33 cellular contexts compared by ENCODE assay signal in the genomic region with DNA sequence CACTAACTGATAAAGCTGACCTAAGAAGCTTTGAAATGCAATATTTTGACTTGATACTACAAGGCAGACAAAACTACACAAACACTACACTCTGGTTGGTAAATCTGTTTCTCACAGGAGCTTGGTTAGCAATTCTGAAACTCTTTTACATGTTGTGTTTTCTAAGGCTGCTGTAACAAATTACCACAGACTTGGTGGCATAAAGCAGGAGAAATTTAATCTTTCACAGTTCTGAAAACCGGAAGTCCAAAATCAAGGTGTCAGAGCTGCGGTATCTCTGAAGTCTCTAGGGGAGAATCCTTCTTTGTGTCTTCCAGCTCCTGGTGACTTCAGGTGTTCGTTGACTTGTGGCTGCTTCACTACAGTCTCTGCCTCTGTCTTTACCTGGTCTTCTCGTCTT.
"Had no signal": no experiment of that assay in that cellular context is flagged by ENCODE, and none has a peak within 500 bp of the region (broad histone marks: within the 10 kb centered on the region; RNA-seq: fewer than 3 reads in every experiment).

No MANE protein-coding gene starts in this region.

- H3K4me2 ChIP-seq: SK-N-SH had no signal

- H3K4me1 ChIP-seq: Peyer's patch, SJSA1 had no signal

- H3K36me3 ChIP-seq: MG63, Peyer's patch, SJSA1 had no signal

- H3K27me3 ChIP-seq: MG63, Peyer's patch, SJSA1 had no signal

- DNase-seq: Kasumi-1, NCI-H1048, NCI-H1092 treated with DMSO at 0.1 percent for 48 hours, NCI-H1105 treated with DMSO at 0.1 percent for 48 hours, NCI-H1417, NCI-H1436, NCI-H146, NCI-H1694, NCI-H187, NCI-H1930, NCI-H2029 treated with DMSO at 0.1 percent for 48 hours, NCI-H2081 treated with DMSO at 0.1 percent for 48 hours, NCI-H2107, NCI-H2171, NCI-H226, NCI-H446 treated with DMSO at 0.1 percent for 48 hours, NCI-H510A, NCI-H524, NCI-H526, NCI-H69, NCI-H748 treated with DMSO at 0.1 percent for 48 hours, NCI-H82, OCI-M1, PC-3, Peyer's patch, Right ventricle myocardium superior, RPMI8226, SHP77 treated with DMSO at 0.1 percent for 48 hours, SK-N-SH, SW 1271, T-helper 1 cell had no signal

- H3K4me3 ChIP-seq: MG63, Peyer's patch, SJSA1 had no signal

- ATAC-seq: PC-3 had no signal

- H3K9me3 ChIP-seq: MG63, Peyer's patch, SJSA1, SK-N-SH had no signal

- H3K9ac ChIP-seq: SK-N-SH had no signal

- H3K27ac ChIP-seq: Peyer's patch, SJSA1 had no signal
